Comparison of ENCODE assay signal across 5 cellular contexts in genomic region chr20:63741676-63742380, GRCh38. TPM values are rescaled to one million over a fixed set of nuclear protein-coding genes. Genes with fewer than 3 reads are reported as not detected.
A peak's percentile ranks its signal among the peaks of the same experiment; 100 is the strongest.
DNase-seq lines count a peak whose midpoint lies in the region; ATAC-seq and TF ChIP-seq lines count a peak whose summit lies in the region.

No MANE protein-coding gene starts in this region.

- peaks cover 28% of the 10 kb centered on the region for H3K4me1 ChIP-seq in Panc1 (ENCODE audit: control insufficient read depth, insufficient read depth, low read length)

- DNase-seq in Panc1 (ENCODE audit: low read depth, low spot score) = no peak
- DNase-seq in fibroblast of pulmonary artery (ENCODE audit: low read depth) = no peak
- DNase-seq in SKM-1 treated with dmso at 0.1 percent for 144 hours (lab: John Stamatoyannopoulos, UW; ENCODE audit: unreplicated experiment) = no peak

- in situ Hi-C loops in Panc1 (cut with HindIII; ENCODE audit: low pct_unique_long_range_greater_than_20kb, low sequenced_read_pairs) = no loop called here

- POLR2A ChIA-PET in Panc1 (lab: Charles Lee) = interaction anchor here (0.5 kb wide), 1 partner anchor 107 kb away, joined by 3 read pairs; no protein-coding TSS in a partner anchor

- CTCF ChIA-PET in Panc1 (lab: Charles Lee) = interaction anchor here (0.6 kb wide), 1 partner anchor 32 kb away, joined by 3 read pairs; no protein-coding TSS in a partner anchor

- no peaks in the 10 kb centered on the region; the same call in 1 of the 2 replicates for H3K36me3 ChIP-seq in Panc1 (ENCODE audit: control insufficient read depth, insufficient read depth, low read length)

- ATAC-seq in Panc1 (no peak), HG03378 (IDR thresholded peaks at IDR 0.05; ENCODE audit: unreplicated experiment) (no peak)

- H3K9me3 ChIP-seq in Panc1 (ENCODE audit: control insufficient read depth, insufficient read depth, low read depth, low read length) = no peaks in the 10 kb centered on the region

- H3K4me3 ChIP-seq in Panc1 (ENCODE audit: low read depth in 2 of 2, low read length in 2 of 2) (peak overlapping the region; percentile 63 to 66), fibroblast of pulmonary artery (replicated peaks; ENCODE audit: low read depth, low read length) (peak overlapping the region; percentile 72)

- H3K27me3 ChIP-seq in Panc1 (ENCODE audit: control insufficient read depth, insufficient read depth, low read length) = no peaks in the 10 kb centered on the region

- TF ChIP-seq CTCF in Panc1 (IDR thresholded peaks at IDR 0.05) (no peak), fibroblast of pulmonary artery (IDR thresholded peaks at IDR 0.05; ENCODE audit: low read length, missing control alignments) (no peak)

- H3K27ac ChIP-seq in Panc1 (ENCODE audit: low read length) = peak overlapping the region; percentile 77
- H3K27ac ChIP-seq in temporal lobe (ENCODE audit: low read depth, low read length) = peak overlapping the region; percentile 72

- BruUV-seq in Panc1 (replicated peaks; lab: Mats Ljungman, UMichigan) = no TSS peak

- intact Hi-C loops in Panc1 (cut with micrococcal nuclease; ENCODE audit: unreplicated experiment) = no loop called here

RNA-seq across cellular contexts. Expression of gene SLC2A4RG, which starts 2.3 kb away (rescaled TPM):
- total RNA-seq in Panc1 (2021; ENCODE audit: unreplicated experiment) = 166 TPM
- 299 TPM for polyA plus RNA-seq in Panc1 (2012; ENCODE audit: insufficient read length)
- total RNA-seq in temporal lobe = 2.5 TPM

RNA-seq across cellular contexts. Expression of gene LIME1, which starts 5.4 kb away (rescaled TPM):
- total RNA-seq in Panc1 (2021; ENCODE audit: unreplicated experiment) (15.2 TPM), temporal lobe (2.7 TPM)
- polyA plus RNA-seq in Panc1 (2012; ENCODE audit: insufficient read length) = 8.0 TPM

RNA-seq across cellular contexts. Expression of gene ZGPAT, which starts 34.0 kb away (rescaled TPM):
- total RNA-seq in Panc1 (2021; ENCODE audit: unreplicated experiment) (35.8 TPM), temporal lobe (7.6 TPM)
- 41.9 TPM for polyA plus RNA-seq in Panc1 (2012; ENCODE audit: insufficient read length)

RNA-seq across cellular contexts. Expression of gene ARFRP1, which starts 34.1 kb away (rescaled TPM):
- total RNA-seq in Panc1 (2021; ENCODE audit: unreplicated experiment) (57.9 TPM), temporal lobe (18.7 TPM)
- 68.1 TPM for polyA plus RNA-seq in Panc1 (2012; ENCODE audit: insufficient read length)

RNA-seq across cellular contexts. Expression of gene TNFRSF6B, which starts 45.4 kb away (rescaled TPM):
- total RNA-seq in Panc1 (2021; ENCODE audit: unreplicated experiment) (not detected), temporal lobe (0.49 TPM)
- polyA plus RNA-seq in Panc1 (2012; ENCODE audit: insufficient read length) = 1.4 TPM

Comparison
In these comparisons a context has a peak if more than half of its experiments do, and no peak if none do; other contexts are left out.
1. RNA of gene SLC2A4RG, which starts 2.3 kb away (total RNA-seq): 166 TPM in Panc1 (single experiment); 2.5 TPM in temporal lobe (single experiment); every median in the first group is over 10 times any median in the second.